1 cellular context compared by ENCODE assay signal in genomic region chr10:73664156-73665040, GRCh38.
TF ChIP-seq lines count a peak whose summit lies in the region.

No MANE protein-coding gene starts in this region.

TF ChIP-seq in K562, 482 proteins besides CTCF, POLR2A, EP300 and RAD21:
- TF ChIP-seq KDM1A (IDR thresholded peaks at IDR 0.05) (peak; percentile 24 to 70; a peak in 2 of 4 replicates), HDAC2 (IDR thresholded peaks at IDR 0.05) (peak; percentile 24; the same call in 1 of the 2 replicates), NFIC (IDR thresholded peaks at IDR 0.05) (peak; percentile 72), TCF3 (CRISPR knock-in tag; IDR thresholded peaks at IDR 0.05) (peak; percentile 33; the same call in 1 of the 2 replicates), SMARCA5 (IDR thresholded peaks at IDR 0.05) (0 out of 2 replicates have a peak, but pooled peaks have one; percentile 42), BCOR (IDR thresholded peaks at IDR 0.05) (peak; percentile 79), RBM25 (IDR thresholded peaks at IDR 0.05; ENCODE audit: low read depth, low read length, severe bottlenecking) (peak; percentile 78)
